ENCODE assay signal across 22 cellular contexts in the genomic region with DNA sequence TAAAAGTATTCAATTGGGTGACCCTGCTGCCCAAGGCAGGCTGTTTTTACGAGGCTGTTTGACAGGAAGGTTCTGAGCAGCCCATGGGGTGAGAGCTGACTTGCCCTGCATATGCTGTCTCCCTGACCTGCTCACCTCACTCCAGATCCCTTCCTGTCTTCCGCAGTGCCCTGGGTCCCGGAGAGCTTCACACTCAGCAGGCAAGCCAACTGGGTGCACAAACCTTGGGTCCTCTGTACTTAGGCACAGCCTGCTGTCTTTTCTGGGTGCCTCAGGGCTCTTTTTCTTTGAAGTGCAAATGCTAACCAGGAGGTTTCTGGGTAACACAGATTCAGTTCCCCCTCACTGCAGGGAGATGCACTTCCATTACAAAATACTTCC. TPM values are rescaled to one million over a fixed set of nuclear protein-coding genes. Genes with fewer than 3 reads are reported as not detected.
"Had no signal": no experiment of that assay in that cellular context is flagged by ENCODE, and none has a peak within 500 bp of the region (broad histone marks: within the 10 kb centered on the region; RNA-seq: fewer than 3 reads in every experiment).

No MANE protein-coding gene starts in this region.

- ATAC-seq: activated CD8-positive, alpha-beta T cell treated with anti-CD3 and anti-CD28 coated beads, Interleukin-2, amount 10 ng/mL, durations not matched to agents 7 days and 5 days; gastroesophageal sphincter; naive thymus-derived CD8-positive, alpha-beta T cell had no signal

- H3K27ac ChIP-seq: ascending aorta, breast epithelium, esophagus muscularis mucosa, gastroesophageal sphincter, heart right ventricle, thyroid gland had no signal

- H3K36me3 Mint-ChIP-seq: activated naive CD4-positive, alpha-beta T cell treated with anti-CD3 and anti-CD28 coated beads, Interleukin-2, amount 50 U/mL, for 24 hours had no signal

- H3K9me3 ChIP-seq: ascending aorta, breast epithelium, esophagus muscularis mucosa, gastroesophageal sphincter, heart right ventricle, thyroid gland had no signal

- DNase-seq: activated B cell treated with CpG ODN at 0.5 μM for 24 hours; activated CD4-positive, alpha-beta T cell treated with anti-CD3 and anti-CD28 coated beads for 48 hours; activated CD8-positive, alpha-beta memory T cell treated with anti-CD3 and anti-CD28 coated beads, Interleukin-2, amount 50 U/mL, for 4 hours; activated CD8-positive, alpha-beta T cell treated with anti-CD3 and anti-CD28 coated beads, Interleukin-2, amount 10 ng/mL, durations not matched to agents 7 days and 5 days; activated effector memory CD4-positive, alpha-beta T cell treated with Interleukin-2 at 50 U/mL for 16 hours; effector CD8-positive, alpha-beta T cell; immature natural killer cell; retina; T-helper 1 cell; T-helper 9 cell; thyroid gland had no signal

- H3K27me3 Mint-ChIP-seq: activated B cell treated with CpG ODN at 0.5 μM for 24 hours; activated naive CD4-positive, alpha-beta T cell treated with anti-CD3 and anti-CD28 coated beads, Interleukin-2, amount 50 U/mL, for 24 hours; memory B cell; naive thymus-derived CD8-positive, alpha-beta T cell had no signal

- H3K9me3 Mint-ChIP-seq: activated B cell treated with CpG ODN at 0.5 μM for 24 hours; activated naive CD4-positive, alpha-beta T cell treated with anti-CD3 and anti-CD28 coated beads, Interleukin-2, amount 50 U/mL, for 24 hours; immature natural killer cell; memory B cell; naive thymus-derived CD8-positive, alpha-beta T cell had no signal

- H3K4me3 Mint-ChIP-seq: activated B cell treated with CpG ODN at 0.5 μM for 24 hours; activated CD8-positive, alpha-beta T cell treated with anti-CD3 and anti-CD28 coated beads, Interleukin-2, amount 10 ng/mL, durations not matched to agents 7 days and 5 days; activated naive CD4-positive, alpha-beta T cell treated with anti-CD3 and anti-CD28 coated beads, Interleukin-2, amount 50 U/mL, for 24 hours; immature natural killer cell; memory B cell; naive thymus-derived CD8-positive, alpha-beta T cell had no signal

- H3K4me3 ChIP-seq: ascending aorta, breast epithelium, esophagus muscularis mucosa, gastroesophageal sphincter, heart right ventricle, thyroid gland had no signal

- H3K4me1 Mint-ChIP-seq: activated B cell treated with CpG ODN at 0.5 μM for 24 hours; activated naive CD4-positive, alpha-beta T cell treated with anti-CD3 and anti-CD28 coated beads, Interleukin-2, amount 50 U/mL, for 24 hours; memory B cell had no signal

- H3K27ac Mint-ChIP-seq: activated B cell treated with CpG ODN at 0.5 μM for 24 hours; activated naive CD4-positive, alpha-beta T cell treated with anti-CD3 and anti-CD28 coated beads, Interleukin-2, amount 50 U/mL, for 24 hours; memory B cell had no signal

- H3K36me3 ChIP-seq: breast epithelium had no signal

RNA-seq across cellular contexts. Expression of a gene that starts 48.1 kb away (rescaled TPM):
- total RNA-seq: activated B cell treated with CpG ODN at 0.5 μM for 24 hours; activated CD8-positive, alpha-beta T cell treated with anti-CD3 and anti-CD28 coated beads, Interleukin-2, amount 10 ng/mL, durations not matched to agents 7 days and 5 days; ascending aorta; breast epithelium; endothelial cell of umbilical vein; esophagus muscularis mucosa; gastroesophageal sphincter; heart right ventricle; liver; naive thymus-derived CD8-positive, alpha-beta T cell; skeletal muscle tissue; thyroid gland had no signal
